ENCODE assay signal across 9 cellular contexts in the genomic region with DNA sequence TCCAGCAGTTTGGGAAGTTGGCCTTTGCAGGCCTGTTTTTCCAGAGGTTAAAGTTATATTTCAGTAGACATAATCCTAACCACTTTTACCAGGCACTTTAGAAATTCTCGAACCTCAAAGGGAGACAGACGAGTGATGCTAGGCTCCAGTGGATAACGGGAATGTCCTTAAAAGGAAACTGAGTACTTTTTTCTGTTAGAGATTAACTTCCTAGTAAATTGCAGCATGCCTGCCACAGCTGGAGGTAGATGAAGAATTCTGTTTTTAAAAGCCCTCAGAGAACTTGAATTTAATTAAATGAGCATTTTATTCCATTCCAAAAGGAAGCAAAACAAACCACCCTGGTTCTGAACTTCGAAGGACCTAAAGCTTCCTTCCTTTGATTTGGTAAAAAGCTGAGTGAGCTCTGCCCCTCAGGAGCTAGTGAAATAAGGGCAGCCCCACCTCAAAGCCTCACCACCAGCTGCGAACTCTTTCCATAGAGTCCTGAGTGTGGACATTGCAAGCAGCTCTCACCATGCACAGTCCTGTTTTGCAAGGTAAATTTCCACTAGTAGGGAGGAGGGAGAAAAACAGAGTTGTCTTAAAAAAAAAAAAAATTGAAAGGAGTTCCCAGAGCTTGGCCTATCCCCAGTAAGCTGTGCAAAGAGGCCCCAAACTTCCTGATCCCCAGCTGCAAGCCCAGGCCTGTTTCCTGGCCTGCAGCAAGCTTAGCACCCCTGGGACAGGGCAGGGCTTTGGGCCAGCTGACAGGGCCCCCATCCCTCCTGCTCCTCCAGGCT. TPM values are rescaled to one million over a fixed set of nuclear protein-coding genes. Genes with fewer than 3 reads are reported as not detected.
DNase-seq lines count a peak whose midpoint lies in the region; ATAC-seq and TF ChIP-seq lines count a peak whose summit lies in the region.
"Had no signal": no experiment of that assay in that cellular context is flagged by ENCODE, and none has a peak within 500 bp of the region (broad histone marks: within the 10 kb centered on the region; RNA-seq: fewer than 3 reads in every experiment).

No MANE protein-coding gene starts in this region.

- H3K4me3 ChIP-seq in NT2/D1 (ENCODE audit: insufficient read length, low read depth): peak overlapping the region; percentile 38
- no peak overlapping the region for H3K4me3 ChIP-seq in sigmoid colon
- H3K4me3 ChIP-seq: thyroid gland had no signal

- H3K27me3 ChIP-seq in NT2/D1 (ENCODE audit: insufficient read depth, insufficient read length) (no peaks in the 10 kb centered on the region), sigmoid colon (peaks cover 0 to 12% (median 0%) of the 10 kb centered on the region in 3 donors)
- H3K27me3 ChIP-seq: thyroid gland had no signal

- 25 to 44% methylated on average over 5 of the region's 5 CpGs for WGBS in sigmoid colon, 2 donors

- POLR2A ChIA-PET in activated CD4-positive, alpha-beta T cell treated with anti-CD3 and anti-CD28 coated beads for 36 hours (lab: Charles Lee): no interaction called here

- H3K9me3 ChIP-seq in NT2/D1 (ENCODE audit: insufficient read depth, low read length): peaks cover 17% of the 10 kb centered on the region
- H3K9me3 ChIP-seq in sigmoid colon: no peaks in the 10 kb centered on the region
- H3K9me3 ChIP-seq: thyroid gland had no signal

- CTCF ChIA-PET in activated CD4-positive, alpha-beta T cell treated with anti-CD3 and anti-CD28 coated beads for 36 hours (lab: Charles Lee): interaction anchor here (0.6 to 0.7 kb wide), 2 partner anchors 83 to 251 kb away, joined by 3 read pairs; no protein-coding TSS in a partner anchor

- intact Hi-C loops in sigmoid colon (cut with DNase I): no loop called here
- intact Hi-C loops in activated CD4-positive, alpha-beta T cell treated with anti-CD3 and anti-CD28 coated beads for 36 hours (cut with DNase I, micrococcal nuclease): no loop called here

- H3K27ac ChIP-seq in sigmoid colon: peak overlapping the region in 3 of 4 donors; percentile 32 to 53 (median 39)

- H3K4me1 ChIP-seq in NT2/D1 (ENCODE audit: insufficient read depth, insufficient read length): peaks cover 4% of the 10 kb centered on the region
- peaks cover 0 to 12% (median 0%) of the 10 kb centered on the region in 4 donors for H3K4me1 ChIP-seq in sigmoid colon

- H3K9ac ChIP-seq in NT2/D1 (ENCODE audit: insufficient read length, low read depth): peak overlapping the region; percentile 47

- H3K4me1 Mint-ChIP-seq in glutamatergic neuron (ENCODE audit: low read depth, unreplicated experiment): peaks cover 34% of the 10 kb centered on the region
- H3K4me1 Mint-ChIP-seq in activated CD4-positive, alpha-beta T cell treated with anti-CD3 and anti-CD28 coated beads for 36 hours: no peaks in the 10 kb centered on the region

- ATAC-seq in GM19452 (IDR thresholded peaks at IDR 0.05; ENCODE audit: unreplicated experiment) (peak; percentile 60), HG03175 (IDR thresholded peaks at IDR 0.05; ENCODE audit: unreplicated experiment) (no peak), GM21528 (IDR thresholded peaks at IDR 0.05; ENCODE audit: low FRiP score, unreplicated experiment) (no peak)
- no peak for ATAC-seq in activated CD4-positive, alpha-beta T cell treated with anti-CD3 and anti-CD28 coated beads for 36 hours

- no peaks in the 10 kb centered on the region for H3K36me3 Mint-ChIP-seq in glutamatergic neuron (ENCODE audit: unreplicated experiment)
- H3K36me3 Mint-ChIP-seq in activated CD4-positive, alpha-beta T cell treated with anti-CD3 and anti-CD28 coated beads for 36 hours (ENCODE audit: low read depth): no peaks in the 10 kb centered on the region

- no peak for TF ChIP-seq EP300 in sigmoid colon (IDR thresholded peaks at IDR 0.05)

- DNase-seq in NT2/D1 (ENCODE audit: low read depth, low spot score) (peak; percentile 88), glutamatergic neuron (peak; percentile 77), sigmoid colon (peak; percentile 87)
- DNase-seq in activated CD4-positive, alpha-beta T cell treated with anti-CD3 and anti-CD28 coated beads for 36 hours: no peak
- DNase-seq in activated T-cell treated with anti-CD3 and anti-CD28 coated beads, Interleukin-2, amount 50 U/mL, for 1 hour: no peak
- DNase-seq: thyroid gland had no signal

- H3K27ac Mint-ChIP-seq in glutamatergic neuron (ENCODE audit: unreplicated experiment): peak overlapping the region; percentile 88
- no peak overlapping the region for H3K27ac Mint-ChIP-seq in activated CD4-positive, alpha-beta T cell treated with anti-CD3 and anti-CD28 coated beads for 36 hours

- TF ChIP-seq POLR2A in sigmoid colon (IDR thresholded peaks at IDR 0.05): no peak

- TF ChIP-seq CTCF in glutamatergic neuron (IDR thresholded peaks at IDR 0.05; ENCODE audit: partially characterized antibody, unreplicated experiment): no peak
- no peak for TF ChIP-seq CTCF in sigmoid colon (IDR thresholded peaks at IDR 0.05)

- peak overlapping the region; percentile 74 for H3K4me3 Mint-ChIP-seq in glutamatergic neuron (ENCODE audit: unreplicated experiment)
- no peak overlapping the region for H3K4me3 Mint-ChIP-seq in activated CD4-positive, alpha-beta T cell treated with anti-CD3 and anti-CD28 coated beads for 36 hours

- no peaks in the 10 kb centered on the region for H3K36me3 ChIP-seq in NT2/D1 (ENCODE audit: insufficient read depth, insufficient read length, low read length)
- H3K36me3 ChIP-seq in sigmoid colon: no peaks in the 10 kb centered on the region
- H3K36me3 ChIP-seq: thyroid gland had no signal

- H3K9me3 Mint-ChIP-seq in glutamatergic neuron (ENCODE audit: unreplicated experiment): peaks cover 9% of the 10 kb centered on the region
- H3K9me3 Mint-ChIP-seq in activated CD4-positive, alpha-beta T cell treated with anti-CD3 and anti-CD28 coated beads for 36 hours (ENCODE audit: low read depth): no peaks in the 10 kb centered on the region

- peaks cover 12% of the 10 kb centered on the region for H3K27me3 Mint-ChIP-seq in glutamatergic neuron (ENCODE audit: unreplicated experiment)
- peaks cover 3% of the 10 kb centered on the region for H3K27me3 Mint-ChIP-seq in activated CD4-positive, alpha-beta T cell treated with anti-CD3 and anti-CD28 coated beads for 36 hours

RNA-seq across cellular contexts. Expression of a gene that starts 11.3 kb away (rescaled TPM):
- total RNA-seq in glutamatergic neuron (ENCODE audit: unreplicated experiment) (1.8 TPM), sigmoid colon (under 1 TPM in 2 of 4 donors, not detected in 2; 0.55 to 0.71 TPM)
- 1 to 10 TPM; 4.6 to 9.5 (median 6.6) TPM for polyA plus RNA-seq in sigmoid colon
- under 1 TPM in 1 of 2 experiments, not detected in 1; 0.14 TPM for total RNA-seq in activated CD4-positive, alpha-beta T cell treated with anti-CD3 and anti-CD28 coated beads for 36 hours

RNA-seq across cellular contexts. Expression of a gene that starts 13.4 kb away (rescaled TPM):
- 120 TPM for total RNA-seq in glutamatergic neuron (ENCODE audit: unreplicated experiment)
- total RNA-seq in sigmoid colon: 10 to 100 TPM; 55.5 to 88.5 (median 85.5) TPM
- polyA plus RNA-seq in sigmoid colon: 10 to 100 TPM; 13.8 to 20.1 (median 15.2) TPM
- 10 to 100 TPM; 13.2 to 18.8 TPM for total RNA-seq in activated CD4-positive, alpha-beta T cell treated with anti-CD3 and anti-CD28 coated beads for 36 hours

Comparison
In these comparisons a context has a peak if more than half of its experiments do, and no peak if none do; other contexts are left out.
1. DNase-seq: peak in NT2/D1 (single experiment), glutamatergic neuron (single experiment) and sigmoid colon (single experiment); none in activated CD4-positive, alpha-beta T cell treated with anti-CD3 and anti-CD28 coated beads for 36 hours (single experiment) and activated T-cell treated with anti-CD3 and anti-CD28 coated beads, Interleukin-2, amount 50 U/mL, for 1 hour (single experiment).